8 cellular contexts compared by ENCODE assay signal in the genomic region with DNA sequence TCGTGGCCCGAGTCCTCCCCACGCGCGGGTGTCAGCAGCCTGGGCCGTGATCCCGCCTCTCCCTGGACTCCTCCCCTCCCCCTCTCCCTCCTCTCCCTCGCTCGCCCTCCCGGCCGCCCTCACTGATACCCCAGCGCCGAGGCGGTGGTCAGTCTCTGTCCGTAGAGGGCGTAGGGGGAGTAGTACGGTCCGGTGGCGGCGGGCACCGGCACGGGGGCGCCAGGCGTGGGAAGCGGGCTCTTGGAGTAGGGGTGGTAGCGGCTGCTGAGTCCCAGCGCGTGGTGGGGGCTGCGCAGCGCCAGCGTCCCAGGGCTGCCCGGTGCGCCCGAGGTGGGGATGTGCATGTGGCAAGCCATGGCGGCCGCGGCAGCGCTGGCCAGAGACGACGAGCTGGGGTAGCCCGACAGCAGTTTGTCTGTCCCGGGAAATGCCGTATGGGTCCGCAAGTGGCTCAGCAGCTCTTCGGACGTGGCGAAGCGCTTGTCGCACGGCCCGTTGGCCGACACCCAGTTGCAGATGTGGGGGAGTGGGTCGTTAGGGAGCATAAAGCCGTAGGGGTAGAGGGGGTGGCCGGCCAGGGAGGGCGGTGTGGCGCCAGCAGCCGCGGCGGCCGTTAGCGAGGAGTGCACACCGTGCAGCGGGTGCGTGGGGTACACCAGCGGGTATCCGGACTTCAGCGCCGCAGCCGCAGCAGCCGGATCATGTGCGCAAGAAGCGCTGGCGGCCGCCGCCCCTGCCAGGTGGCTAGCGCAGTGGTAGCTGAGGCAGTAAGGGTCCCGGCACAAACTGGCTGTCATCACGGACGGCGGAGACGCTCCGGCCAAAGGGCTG. TPM values are rescaled to one million over a fixed set of nuclear protein-coding genes. Genes with fewer than 3 reads are reported as not detected.
A peak's percentile ranks its signal among the peaks of the same experiment; 100 is the strongest.
DNase-seq lines count a peak whose midpoint lies in the region; ATAC-seq and TF ChIP-seq lines count a peak whose summit lies in the region.

No MANE protein-coding gene starts in this region.

- H3K4me3 Mint-ChIP-seq in endodermal cell, result peak overlapping the region; percentile 52

- H2AK5ac ChIP-seq in mesenchymal stem cell (ENCODE audit: low read length, severe bottlenecking), result no peak overlapping the region

- H3K4me3 ChIP-seq in Loucy (ENCODE audit: low read length, poor library complexity, severe bottlenecking) (peak overlapping the region; percentile 84), endodermal cell (ENCODE audit: low read length) (peak overlapping the region; percentile 60), mesenchymal stem cell (ENCODE audit: insufficient read depth in 1 of 2, low read depth in 1 of 2, low read length in 2 of 2) (peak overlapping the region; percentile 76 to 97), transverse colon (peak overlapping the region; percentile 4 to 82 (median 74))

- peak overlapping the region in 1 of 2 experiments; percentile 46 for H3K14ac ChIP-seq in mesenchymal stem cell (ENCODE audit: low read length in 2 of 2)

- H3K4me1 ChIP-seq in Loucy (ENCODE audit: insufficient read depth, low read length, poor library complexity, severe bottlenecking) (no peaks in the 10 kb centered on the region), endodermal cell (ENCODE audit: control insufficient read depth, insufficient read depth, low read length) (peaks cover 2% of the 10 kb centered on the region), mesenchymal stem cell (ENCODE audit: control insufficient read depth, insufficient read depth, low read depth, low read length) (peaks cover 42% of the 10 kb centered on the region), transverse colon (peaks cover 0 to 26% (median 16%) of the 10 kb centered on the region in 4 donors)

- TF ChIP-seq EP300 in transverse colon (IDR thresholded peaks at IDR 0.05; ENCODE audit: low read depth), result no peak

- H3K18ac ChIP-seq in mesenchymal stem cell (ENCODE audit: low read depth in 1 of 2, low read length in 2 of 2), result peak overlapping the region; percentile 93 to 98

- H3K9me2 ChIP-seq in Loucy (replicated peaks; ENCODE audit: low read depth, low read length), result no peaks in the 10 kb centered on the region

- peak overlapping the region; percentile 87 for H4K91ac ChIP-seq in mesenchymal stem cell (ENCODE audit: low read length)

- H3K27ac Mint-ChIP-seq in endodermal cell, result no peak overlapping the region

- H3K36me3 Mint-ChIP-seq in endodermal cell (ENCODE audit: low read depth), result no peaks in the 10 kb centered on the region

- peaks cover 92% of the 10 kb centered on the region for H3K27me3 Mint-ChIP-seq in endodermal cell (ENCODE audit: insufficient read depth)

- H3K27me3 ChIP-seq in Loucy (ENCODE audit: insufficient read depth, low read length, poor library complexity, severe bottlenecking), result no peaks in the 10 kb centered on the region
- H3K27me3 ChIP-seq in endodermal cell (ENCODE audit: control insufficient read depth, insufficient read depth, low read length, poor library complexity, severe bottlenecking), result peaks cover 83% of the 10 kb centered on the region
- H3K27me3 ChIP-seq in mesenchymal stem cell (ENCODE audit: control insufficient read depth in 1 of 2, insufficient read depth in 1 of 2, low read length in 2 of 2), result peaks cover 0 to 44% of the 10 kb centered on the region in 2 experiments
- H3K27me3 ChIP-seq in transverse colon, result peaks cover 12% of the 10 kb centered on the region

- peak overlapping the region; percentile 79 for H2BK12ac ChIP-seq in mesenchymal stem cell (ENCODE audit: low read length in 2 of 2)

- H3K9me3 ChIP-seq in Loucy (ENCODE audit: insufficient read depth, low read depth, low read length) (no peaks in the 10 kb centered on the region), endodermal cell (ENCODE audit: control insufficient read depth, low read length) (no peaks in the 10 kb centered on the region), mesenchymal stem cell (ENCODE audit: control insufficient read depth, low read length) (no peaks in the 10 kb centered on the region), transverse colon (no peaks in the 10 kb centered on the region)

- peaks cover 21% of the 10 kb centered on the region for H3K4me1 Mint-ChIP-seq in endodermal cell

- H2BK5ac ChIP-seq in mesenchymal stem cell (ENCODE audit: low read depth, low read length, poor library complexity, severe bottlenecking), result no peak overlapping the region

- peaks cover 13% of the 10 kb centered on the region for H4K20me1 ChIP-seq in Loucy (ENCODE audit: insufficient read depth, low read length, poor library complexity, severe bottlenecking)

- no peak overlapping the region for H3K9ac ChIP-seq in Loucy (ENCODE audit: low read depth, low read length, poor library complexity, severe bottlenecking)
- H3K9ac ChIP-seq in endodermal cell (ENCODE audit: extremely low read depth, low read length, poor library complexity, severe bottlenecking), result no peak overlapping the region
- H3K9ac ChIP-seq in mesenchymal stem cell (ENCODE audit: low read length), result peak overlapping the region; percentile 100

- TF ChIP-seq POLR2A in transverse colon (IDR thresholded peaks at IDR 0.05), result no peak

- H3K36me3 ChIP-seq in Loucy (ENCODE audit: insufficient read depth, low read length) (no peaks in the 10 kb centered on the region), endodermal cell (ENCODE audit: control insufficient read depth, insufficient read depth, low read length) (no peaks in the 10 kb centered on the region), mesenchymal stem cell (ENCODE audit: control insufficient read depth in 1 of 2, insufficient read depth in 2 of 2, low read depth in 1 of 2, low read length in 2 of 2) (peaks cover 24 to 26% of the 10 kb centered on the region in 2 experiments), transverse colon (no peaks in the 10 kb centered on the region)

- in situ Hi-C loops in transverse colon (cut with MboI; ENCODE audit: low pct_ligation_motif_present in 1 of 4, low pct_unique_long_range_greater_than_20kb in 1 of 4, low sequenced_read_pairs in 3 of 4), result loop anchor here (25.0 kb wide), 4 partner anchors 513 to 1163 kb away; no protein-coding TSS in a partner anchor

- H3K4me2 ChIP-seq in Loucy (ENCODE audit: low read depth, low read length, poor library complexity, severe bottlenecking) (peak overlapping the region; percentile 91), mesenchymal stem cell (ENCODE audit: low read length, poor library complexity, severe bottlenecking) (peak overlapping the region; percentile 58)

- 4 to 6% methylated on average over 26 to 83 of the region's 83 CpGs for WGBS in endodermal cell (ENCODE audit: insufficient coverage in 1 of 2, insufficient read length in 1 of 2), 2 experiments
- WGBS in mesenchymal stem cell, result under 1% methylated on average over 71 of the region's 83 CpGs
- WGBS in transverse colon (ENCODE audit: low coverage in 1 of 2), 2 donors, result 80 to 92% methylated on average over 10 to 83 of the region's 83 CpGs

- H2BK15ac ChIP-seq in mesenchymal stem cell (ENCODE audit: low read depth, poor library complexity, severe bottlenecking), result peak overlapping the region; percentile 95

- intact Hi-C loops in transverse colon (cut with DNase I; ENCODE audit: low total_unique reads), result loop anchor here (10.0 kb wide), 1 partner anchor 516 kb away; no protein-coding TSS in a partner anchor

- peak overlapping the region; percentile 89 to 94 for H3K4ac ChIP-seq in mesenchymal stem cell (ENCODE audit: low read depth in 1 of 2, low read length in 2 of 2)

- TF ChIP-seq CTCF in Loucy (conservative IDR thresholded peaks at IDR 0.05; ENCODE audit: low read length) (no peak), endodermal cell (conservative IDR thresholded peaks at IDR 0.05) (peak; percentile 27), transverse colon (IDR thresholded peaks at IDR 0.05) (no peak)

- peak overlapping the region; percentile 44 for H3K27ac ChIP-seq in endodermal cell (ENCODE audit: low read depth, low read length)
- H3K27ac ChIP-seq in mesenchymal stem cell (ENCODE audit: low read length, poor library complexity, severe bottlenecking), result no peak overlapping the region
- H3K27ac ChIP-seq in transverse colon, result peak overlapping the region; percentile 94 to 99 (median 97)

- ATAC-seq in GM21528 (IDR thresholded peaks at IDR 0.05; ENCODE audit: low FRiP score, unreplicated experiment), result no peak
- ATAC-seq in HG03039 (IDR thresholded peaks at IDR 0.05; ENCODE audit: unreplicated experiment), result no peak

- no peaks in the 10 kb centered on the region for H3F3A ChIP-seq in Loucy (ENCODE audit: low read depth)

- H2AFZ ChIP-seq in Loucy (ENCODE audit: low read length) (no peak overlapping the region), mesenchymal stem cell (ENCODE audit: low read depth, low read length) (no peak overlapping the region)

- peak overlapping the region; percentile 70 for H4K8ac ChIP-seq in mesenchymal stem cell (ENCODE audit: low read length)

- H3K23ac ChIP-seq in mesenchymal stem cell (ENCODE audit: low read length in 2 of 2), result peak overlapping the region in 1 of 2 experiments; percentile 83

- H3K9me3 Mint-ChIP-seq in endodermal cell, result no peaks in the 10 kb centered on the region

- H3K79me2 ChIP-seq in Loucy (ENCODE audit: insufficient read depth, low read length), result peaks cover 33% of the 10 kb centered on the region

- DNase-seq in endodermal cell, result peak; percentile 81
- peak; percentile 55 for DNase-seq in mesenchymal stem cell
- peak; percentile 22 for DNase-seq in transverse colon
- DNase-seq in anterior cingulate cortex (lab: John Stamatoyannopoulos, UW), result no peak
- no peak for DNase-seq in SW 1271 (lab: John Stamatoyannopoulos, UW)

- H2BK120ac ChIP-seq in mesenchymal stem cell (ENCODE audit: low read depth, low read length), result peak overlapping the region; percentile 44

- peaks cover 6% of the 10 kb centered on the region for H3K79me1 ChIP-seq in mesenchymal stem cell (replicated peaks; ENCODE audit: low read length, poor library complexity, severe bottlenecking)

RNA-seq across cellular contexts. Expression of gene ZNF503, which starts 2.7 kb away (rescaled TPM):
- total RNA-seq in endodermal cell (1 to 10 TPM in 1 of 2 donors, under 1 TPM in 1; 0.40 to 1.1 TPM), transverse colon (10 to 100 TPM in 1 of 4 donors, 1 to 10 TPM in 3; 3.0 to 17.9 (median 7.2) TPM)
- 67.9 TPM for polyA plus RNA-seq in endodermal cell (2013, experiment 1 of 2)
- 68.5 TPM for polyA plus RNA-seq in endodermal cell (2013, experiment 2 of 2)
- polyA plus RNA-seq in mesenchymal stem cell (2013, experiment 1 of 2), result 110 TPM
- 112 TPM for polyA plus RNA-seq in mesenchymal stem cell (2013, experiment 2 of 2)

RNA-seq across cellular contexts. Expression of gene LRMDA, which starts 32.6 kb away (rescaled TPM):
- total RNA-seq in endodermal cell (1 to 10 TPM; 1.7 to 5.1 TPM), transverse colon (1 to 10 TPM; 2.2 to 7.8 (median 4.5) TPM)
- 1.5 TPM for polyA plus RNA-seq in endodermal cell (2013, experiment 1 of 2)
- 0.66 TPM for polyA plus RNA-seq in endodermal cell (2013, experiment 2 of 2)
- 3.8 TPM for polyA plus RNA-seq in mesenchymal stem cell (2013, experiment 1 of 2)
- polyA plus RNA-seq in mesenchymal stem cell (2013, experiment 2 of 2), result 5.7 TPM

Comparison
In these comparisons a context has a peak if more than half of its experiments do, and no peak if none do; other contexts are left out.
1. DNase-seq: peak in endodermal cell (single experiment), mesenchymal stem cell (single experiment) and transverse colon (single experiment); none in anterior cingulate cortex (0 of 58) and SW 1271 (0 of 2).
2. Peak in every context shown above with its lines, with median percentiles within 50 percentile points of each other: H3K4me3 ChIP-seq.